Comparison of ENCODE assay signal across 17 cellular contexts in genomic region chr22:18088825-18089568, GRCh38. TPM values are rescaled to one million over a fixed set of nuclear protein-coding genes. Genes with fewer than 3 reads are reported as not detected.
DNase-seq lines count a peak whose midpoint lies in the region; ATAC-seq and TF ChIP-seq lines count a peak whose summit lies in the region.
"Had no signal": no experiment of that assay in that cellular context is flagged by ENCODE, and none has a peak within 500 bp of the region (broad histone marks: within the 10 kb centered on the region; RNA-seq: fewer than 3 reads in every experiment).

No MANE protein-coding gene starts in this region.

- H3K4me3 ChIP-seq in BLaER1 (no peak overlapping the region), GM12864 (ENCODE audit: low read depth, low read length) (no peak overlapping the region)
- H3K4me3 ChIP-seq: esophagus muscularis mucosa, HAP-1, lung had no signal

- TF ChIP-seq CTCF in GM12864 (IDR thresholded peaks at IDR 0.05; ENCODE audit: low read depth, low read length, missing control alignments): no peak

- intact Hi-C loops in left colon (cut with DNase I, micrococcal nuclease): no loop called here

- no peak overlapping the region for H3K4me3 Mint-ChIP-seq in T-helper 2 cell treated with Interferon-gamma antibody and Interleukin-4, amounts not matched to agents 5 μg/mL and 100 μg/mL, for 36 hours

- peaks cover 49% of the 10 kb centered on the region for H3K4me1 ChIP-seq in BLaER1
- H3K4me1 ChIP-seq: BE2C, HAP-1, parathyroid adenoma had no signal

- no peak for ATAC-seq in left colon
- ATAC-seq: stimulated activated naive CD8-positive, alpha-beta T cell treated with anti-CD3 and anti-CD28 coated beads, Interleukin-15, amount 100 ng/mL, for 72 hours had no signal

- peaks cover 88% of the 10 kb centered on the region for H3K36me3 ChIP-seq in BLaER1

- H3K27ac ChIP-seq in BLaER1: no peak overlapping the region
- H3K27ac ChIP-seq: parathyroid adenoma had no signal

- no peaks in the 10 kb centered on the region for H3K9me3 ChIP-seq in BLaER1
- H3K9me3 ChIP-seq: BE2C, esophagus muscularis mucosa, HAP-1 had no signal

- H3K36me3 Mint-ChIP-seq in T-helper 2 cell treated with Interferon-gamma antibody and Interleukin-4, amounts not matched to agents 5 μg/mL and 100 μg/mL, for 36 hours (ENCODE audit: low read depth): peaks cover 48% of the 10 kb centered on the region

- H4K20me1 ChIP-seq in BLaER1: peaks cover 55% of the 10 kb centered on the region

- H3K27ac Mint-ChIP-seq in T-helper 2 cell treated with Interferon-gamma antibody and Interleukin-4, amounts not matched to agents 5 μg/mL and 100 μg/mL, for 36 hours: no peak overlapping the region

- no peaks in the 10 kb centered on the region for H3K9me3 Mint-ChIP-seq in T-helper 2 cell treated with Interferon-gamma antibody and Interleukin-4, amounts not matched to agents 5 μg/mL and 100 μg/mL, for 36 hours
- H3K9me3 Mint-ChIP-seq: stimulated activated naive CD8-positive, alpha-beta T cell treated with anti-CD3 and anti-CD28 coated beads, Interleukin-15, amount 100 ng/mL, for 72 hours had no signal

- no peaks in the 10 kb centered on the region for H3K27me3 Mint-ChIP-seq in T-helper 2 cell treated with Interferon-gamma antibody and Interleukin-4, amounts not matched to agents 5 μg/mL and 100 μg/mL, for 36 hours (ENCODE audit: low read depth)
- H3K27me3 Mint-ChIP-seq: stimulated activated naive CD8-positive, alpha-beta T cell treated with anti-CD3 and anti-CD28 coated beads, Interleukin-15, amount 100 ng/mL, for 72 hours had no signal

- peak; percentile 82 for DNase-seq in GM12864 (ENCODE audit: low read depth)
- DNase-seq in T-helper 9 cell: peak; percentile 15
- peak; percentile 53 to 78 for DNase-seq in left colon
- DNase-seq in T-helper 2 cell treated with Interferon-gamma antibody and Interleukin-4, amounts not matched to agents 5 μg/mL and 100 μg/mL, for 36 hours (ENCODE audit: low spot score): no peak
- DNase-seq in amygdala (lab: John Stamatoyannopoulos, UW): no peak
- DNase-seq in middle frontal gyrus (ENCODE audit: extremely low spot score, low spot score): no peak
- no peak for DNase-seq in NCI-H748 treated with DMSO at 0.1 percent for 48 hours (lab: John Stamatoyannopoulos, UW)
- DNase-seq: activated CD4-positive, CD25-positive, alpha-beta regulatory T cell treated with anti-CD3 and anti-CD28 coated beads, Interleukin-2, amount 50 U/mL, for 72 hours; BE2C; IMR-90; NCI-H1417; stimulated activated naive CD8-positive, alpha-beta T cell treated with anti-CD3 and anti-CD28 coated beads, Interleukin-15, amount 100 ng/mL, for 72 hours had no signal

- no peaks in the 10 kb centered on the region for H3K27me3 ChIP-seq in BLaER1
- H3K27me3 ChIP-seq: BE2C, esophagus muscularis mucosa had no signal

- H3K4me1 Mint-ChIP-seq in T-helper 2 cell treated with Interferon-gamma antibody and Interleukin-4, amounts not matched to agents 5 μg/mL and 100 μg/mL, for 36 hours (ENCODE audit: low read depth): peaks cover 12% of the 10 kb centered on the region

- peak overlapping the region; percentile 82 for H3K4me2 ChIP-seq in BLaER1

- no peak overlapping the region for H3K9ac ChIP-seq in BLaER1
- H3K9ac ChIP-seq: parathyroid adenoma had no signal

RNA-seq across cellular contexts. Expression of gene PEX26, which starts 11.2 kb away (rescaled TPM):
- total RNA-seq in left colon: 100 to 1,000 TPM; 128 to 196 TPM

RNA-seq across cellular contexts. Expression of gene TUBA8, which starts 21.6 kb away (rescaled TPM):
- total RNA-seq in left colon: 1 to 10 TPM; 2.5 to 2.7 TPM

Comparison
In these comparisons a context has a peak if more than half of its experiments do, and no peak if none do; other contexts are left out.
1. DNase-seq: peak in GM12864 (single experiment), T-helper 9 cell (single experiment) and left colon (2 of 2); none in T-helper 2 cell treated with Interferon-gamma antibody and Interleukin-4, amounts not matched to agents 5 μg/mL and 100 μg/mL, for 36 hours (single experiment), amygdala (0 of 56), middle frontal gyrus (single experiment) and NCI-H748 treated with DMSO at 0.1 percent for 48 hours (single experiment).